ENCODE assay signal across 26 cellular contexts in genomic region chr1:183674339-183674738, GRCh38. TPM values are rescaled to one million over a fixed set of nuclear protein-coding genes. Genes with fewer than 3 reads are reported as not detected.
DNase-seq lines count a peak whose midpoint lies in the region; ATAC-seq and TF ChIP-seq lines count a peak whose summit lies in the region.
"Had no signal": no experiment of that assay in that cellular context is flagged by ENCODE, and none has a peak within 500 bp of the region (broad histone marks: within the 10 kb centered on the region; RNA-seq: fewer than 3 reads in every experiment).

No MANE protein-coding gene starts in this region.

- H3K4me1 ChIP-seq in GM23248 (ENCODE audit: insufficient read depth) (peaks cover 34% of the 10 kb centered on the region), right cardiac atrium (ENCODE audit: control insufficient read depth, insufficient read depth, low read length) (peaks cover 1% of the 10 kb centered on the region)
- H3K4me1 ChIP-seq: breast epithelium had no signal

- no peaks in the 10 kb centered on the region for H3K36me3 ChIP-seq in GM23248 (ENCODE audit: low read depth)
- H3K36me3 ChIP-seq: breast epithelium, SJSA1 had no signal

- TF ChIP-seq CTCF in choroid plexus epithelial cell (conservative IDR thresholded peaks at IDR 0.05; ENCODE audit: low read depth, low read length) (no peak), GM20000 (IDR thresholded peaks at IDR 0.05; ENCODE audit: extremely low read depth, missing control alignments) (no peak)

- H3K9me2 ChIP-seq in GM23248 (ENCODE audit: insufficient read depth), result no peaks in the 10 kb centered on the region

- in situ Hi-C loops in GM23248 (cut with MboI), result no loop called here

- no peak overlapping the region for H3K4me3 ChIP-seq in GM23248
- no peak overlapping the region for H3K4me3 ChIP-seq in choroid plexus epithelial cell (ENCODE audit: low read depth, low read length)
- no peak overlapping the region for H3K4me3 ChIP-seq in right cardiac atrium (ENCODE audit: low read length)
- H3K4me3 ChIP-seq: breast epithelium, coronary artery, SJSA1 had no signal

- ATAC-seq in right cardiac atrium, result peak; percentile 29 to 45
- ATAC-seq: activated naive CD8-positive, alpha-beta T cell treated with anti-CD3 and anti-CD28 coated beads, Interleukin-2, amount 50 U/mL, for 24 hours; CD8-positive, alpha-beta T cell; esophagus mucosa; left colon; naive thymus-derived CD4-positive, alpha-beta T cell had no signal

- peaks cover 11% of the 10 kb centered on the region for H3F3A ChIP-seq in GM23248 (ENCODE audit: insufficient read depth)

- H3K27me3 ChIP-seq in GM23248 (replicated peaks; ENCODE audit: insufficient read depth) (no peaks in the 10 kb centered on the region), right cardiac atrium (ENCODE audit: control insufficient read depth, insufficient read depth) (no peaks in the 10 kb centered on the region)
- H3K27me3 ChIP-seq: breast epithelium, SJSA1 had no signal

- H3K9ac ChIP-seq in GM23248, result no peak overlapping the region

- peak; percentile 31 for DNase-seq in GM23248
- peak; percentile 18 for DNase-seq in choroid plexus epithelial cell (ENCODE audit: low read depth)
- no peak for DNase-seq in right cardiac atrium
- DNase-seq in stromal cell of bone marrow (ENCODE audit: low read depth), result peak; percentile 63
- DNase-seq in activated CD4-positive, alpha-beta T cell treated with anti-CD3 and anti-CD28 coated beads, Interleukin-2, amount 50 U/mL, for 48 hours, result no peak
- DNase-seq in GM20000 (ENCODE audit: low spot score), result no peak
- DNase-seq in A172 (ENCODE audit: low spot score), result no peak
- DNase-seq: activated gamma-delta T cell treated with Interleukin-2 at 50 U/mL for 16 hours; activated naive CD8-positive, alpha-beta T cell treated with anti-CD3 and anti-CD28 coated beads, Interleukin-2, amount 50 U/mL, for 24 hours; CD8-positive, alpha-beta T cell; DMS 273 treated with DMSO at 0.1 percent for 48 hours; glutamatergic neuron; Karpas-422; left colon; naive thymus-derived CD4-positive, alpha-beta T cell; NCI-H1048; NCI-H1694 treated with DMSO at 0.1 percent for 48 hours; NCI-H2171 treated with DMSO at 0.1 percent for 48 hours; NCI-H69; T-helper 1 cell had no signal

- no peaks in the 10 kb centered on the region for H4K20me1 ChIP-seq in GM23248 (ENCODE audit: insufficient read depth)

- H3K9me3 ChIP-seq in GM23248 (ENCODE audit: low read depth) (no peaks in the 10 kb centered on the region), right cardiac atrium (ENCODE audit: control insufficient read depth, low read length) (no peaks in the 10 kb centered on the region)
- H3K9me3 ChIP-seq: SJSA1 had no signal

- no peak overlapping the region for H3K4me2 ChIP-seq in GM23248 (ENCODE audit: unreplicated experiment)

- intact Hi-C loops in right cardiac atrium (cut with DNase I), result no loop called here

- H3K27ac ChIP-seq in GM23248 (no peak overlapping the region), right cardiac atrium (ENCODE audit: low read length) (no peak overlapping the region)
- H3K27ac ChIP-seq: breast epithelium, coronary artery, SJSA1 had no signal

- WGBS in GM23248 (ENCODE audit: low coverage in 1 of 2, low lambda C conversion rate in 2 of 2, missing lambda C conversion rate in 2 of 2), 2 experiments, result 94 to 97% methylated on average over 1 of the region's 1 CpG
- WGBS in right cardiac atrium, result 34% methylated on average over 1 of the region's 1 CpG

- H3K79me2 ChIP-seq in GM23248 (ENCODE audit: insufficient read depth), result peaks cover 12% of the 10 kb centered on the region; the same call in 1 of the 2 replicates

- H2AFZ ChIP-seq in GM23248, result no peak overlapping the region

RNA-seq across cellular contexts. Expression of gene APOBEC4, which starts 21.2 kb away (rescaled TPM):
- not detected in 2 replicates for total RNA-seq in GM23248 (2014; rRNA removed; shearing (Covaris generic))
- polyA plus RNA-seq in GM23248 (2016; fragmentation: Nextera tagmentation; extraction: Ambion mirVana) (not detected in 2 replicates), right cardiac atrium (not detected)
- total RNA-seq in right cardiac atrium, result under 1 TPM in 1 of 4 donors, not detected in 3; 0.09 TPM
- not detected in 2 replicates for total RNA-seq in A172 (2014; rRNA removed; shearing (Covaris generic))
- total RNA-seq: breast epithelium; CD8-positive, alpha-beta T cell; esophagus mucosa; G401; naive thymus-derived CD4-positive, alpha-beta T cell; osteoblast; SJSA1 had no signal

RNA-seq across cellular contexts. Expression of gene ARPC5, which starts 38.8 kb away (rescaled TPM):
- total RNA-seq in GM23248 (2014; rRNA removed; shearing (Covaris generic)), result 388 and 428 TPM in 2 replicates
- polyA plus RNA-seq in GM23248 (2016; fragmentation: Nextera tagmentation; extraction: Ambion mirVana) (666 and 676 TPM in 2 replicates), right cardiac atrium (41.1 TPM)
- 10 to 100 TPM; 36.5 to 74.7 (median 52.4) TPM for total RNA-seq in right cardiac atrium
- 334 and 446 TPM in 2 replicates for total RNA-seq in A172 (2014; rRNA removed; shearing (Covaris generic))

Comparison
In these comparisons a context has a peak if more than half of its experiments do, and no peak if none do; other contexts are left out.
1. DNase-seq: peak in GM23248 (single experiment), choroid plexus epithelial cell (single experiment) and stromal cell of bone marrow (single experiment); none in right cardiac atrium (0 of 3), activated CD4-positive, alpha-beta T cell treated with anti-CD3 and anti-CD28 coated beads, Interleukin-2, amount 50 U/mL, for 48 hours (0 of 2), GM20000 (single experiment) and A172 (single experiment).